In the genomic region with DNA sequence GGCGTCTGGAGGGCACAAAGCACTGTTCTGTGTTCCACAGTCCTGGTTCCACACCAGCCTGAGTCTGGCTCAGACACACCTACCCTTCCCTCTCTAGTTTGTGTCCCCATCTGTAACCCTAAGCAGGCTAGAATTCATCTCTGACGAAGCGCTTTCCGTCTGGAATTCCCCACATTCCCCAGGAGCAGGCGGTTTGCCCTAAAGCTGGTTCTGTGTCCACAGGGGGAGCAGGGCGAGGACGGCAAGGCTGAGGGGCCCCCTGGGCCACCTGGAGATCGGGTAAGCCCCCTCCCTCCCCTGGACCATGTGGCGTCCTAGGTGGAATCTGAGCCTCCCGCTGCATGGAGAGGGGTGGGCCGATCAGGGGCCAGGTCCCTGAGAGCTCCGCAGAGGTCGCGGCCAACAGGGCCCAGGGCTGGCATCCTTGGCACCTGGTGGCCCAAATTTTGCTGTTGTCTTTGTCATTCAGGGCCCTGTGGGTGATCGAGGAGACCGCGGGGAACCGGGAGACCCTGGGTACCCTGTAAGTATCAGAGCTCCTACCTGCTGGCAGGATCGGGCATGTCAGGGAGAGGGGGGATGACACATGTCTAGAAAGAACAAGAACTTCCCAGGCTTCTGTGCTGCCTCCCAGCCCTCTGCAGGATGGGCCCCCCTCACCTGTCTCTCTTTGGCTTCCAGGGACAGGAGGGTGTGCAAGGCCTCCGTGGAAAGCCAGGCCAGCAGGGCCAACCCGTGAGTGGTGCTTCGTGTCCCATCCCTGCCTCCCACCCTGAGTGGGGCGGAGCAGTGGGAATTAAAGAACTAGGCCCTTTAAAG, we compare ENCODE assay signal across 9 cellular contexts. TPM values are rescaled to one million over a fixed set of nuclear protein-coding genes. Genes with fewer than 3 reads are reported as not detected.
DNase-seq lines count a peak whose midpoint lies in the region; ATAC-seq, FAIRE-seq and TF ChIP-seq lines count a peak whose summit lies in the region.
"Had no signal": no experiment of that assay in that cellular context is flagged by ENCODE, and none has a peak within 500 bp of the region (broad histone marks: within the 10 kb centered on the region; RNA-seq: fewer than 3 reads in every experiment).

No MANE protein-coding gene starts in this region.

- H3K36me3 ChIP-seq in SK-N-SH (replicated peaks in 1 of 2; ENCODE audit: control insufficient read depth in 1 of 2, insufficient read depth in 2 of 2, low read length in 1 of 2) (peaks cover 2 to 20% of the 10 kb centered on the region in 2 experiments), left ventricle myocardium inferior (peaks cover 13% of the 10 kb centered on the region), sigmoid colon (peaks cover 0 to 11% (median 0%) of the 10 kb centered on the region in 4 donors)
- H3K36me3 ChIP-seq in effector memory CD4-positive, alpha-beta T cell (ENCODE audit: control insufficient read depth, insufficient read depth, low read length): no peaks in the 10 kb centered on the region

- no peak for TF ChIP-seq RAD21 in SK-N-SH (IDR thresholded peaks at IDR 0.05; ENCODE audit: low read length)

- WGBS in SK-N-SH (ENCODE audit: low lambda C conversion rate): 38% methylated on average over 11 of the region's 23 CpGs
- whole genome bisulfite sequencing in sigmoid colon, 2 donors: 67 to 73% methylated on average over 23 of the region's 23 CpGs

- H3K27me3 ChIP-seq in SK-N-SH (ENCODE audit: insufficient read depth) (no peaks in the 10 kb centered on the region), left ventricle myocardium inferior (ENCODE audit: low read depth) (no peaks in the 10 kb centered on the region), sigmoid colon (no peaks in the 10 kb centered on the region)
- H3K27me3 ChIP-seq in effector memory CD4-positive, alpha-beta T cell (replicated peaks; ENCODE audit: control insufficient read depth, insufficient read depth, low read length, poor library complexity, severe bottlenecking): no peaks in the 10 kb centered on the region

- TF ChIP-seq EP300 in SK-N-SH (IDR thresholded peaks at IDR 0.05; ENCODE audit: borderline replicate concordance in 1 of 2, low read depth in 1 of 2, low read length in 1 of 2): no peak; a peak in 1 of 4 replicates
- TF ChIP-seq EP300 in sigmoid colon (IDR thresholded peaks at IDR 0.05): no peak

- no peaks in the 10 kb centered on the region for H4K20me1 ChIP-seq in SK-N-SH (ENCODE audit: insufficient read depth)

- H3K79me2 ChIP-seq in SK-N-SH (ENCODE audit: insufficient read depth): no peaks in the 10 kb centered on the region

- no peak for TF ChIP-seq POLR2A in H54 (IDR thresholded peaks at IDR 0.05; ENCODE audit: low read depth, low read length)
- TF ChIP-seq POLR2A in sigmoid colon (IDR thresholded peaks at IDR 0.05): no peak

- intact Hi-C loops in left ventricle myocardium inferior (cut with micrococcal nuclease) (no loop called here), sigmoid colon (cut with DNase I) (no loop called here)

- peaks cover 4% of the 10 kb centered on the region for H3F3A ChIP-seq in SK-N-SH (replicated peaks; ENCODE audit: insufficient read depth)

- no peak overlapping the region for H3K4me3 ChIP-seq in SK-N-SH (ENCODE audit: low read depth in 2 of 2, low read length in 1 of 2)
- H3K4me3 ChIP-seq in left ventricle myocardium inferior: no peak overlapping the region
- H3K4me3 ChIP-seq in sigmoid colon: no peak overlapping the region
- H3K4me3 ChIP-seq in effector memory CD4-positive, alpha-beta T cell (ENCODE audit: insufficient read depth, low read depth, low read length, poor library complexity, severe bottlenecking): no peak overlapping the region

- CTCF ChIA-PET in SK-N-SH (lab: Yijun Ruan, JAX): interaction anchor here (0.7 to 17.8 kb wide), 18 partner anchors 10 to 551 kb away, joined by 3 to 269 read pairs (median 4); partner anchors contain the start of gene COL27A1

- H2AFZ ChIP-seq in SK-N-SH (ENCODE audit: low read depth): no peak overlapping the region

- no peak for TF ChIP-seq CTCF in SK-N-SH (IDR thresholded peaks at IDR 0.05)
- TF ChIP-seq CTCF in left ventricle myocardium inferior (IDR thresholded peaks at IDR 0.05; ENCODE audit: borderline replicate concordance): no peak
- no peak for TF ChIP-seq CTCF in sigmoid colon (IDR thresholded peaks at IDR 0.05)

- no peak for ATAC-seq in HG03460 (IDR thresholded peaks at IDR 0.05; ENCODE audit: unreplicated experiment)

- H3K4me1 ChIP-seq in SK-N-SH (ENCODE audit: control insufficient read depth in 1 of 2, insufficient read depth in 2 of 2, low read depth in 1 of 2, low read length in 1 of 2) (peaks cover 22 to 31% of the 10 kb centered on the region in 2 experiments; a peak in 3 of 4 replicates), left ventricle myocardium inferior (no peaks in the 10 kb centered on the region), sigmoid colon (peaks cover 0 to 12% (median 3%) of the 10 kb centered on the region in 4 donors)
- no peaks in the 10 kb centered on the region for H3K4me1 ChIP-seq in effector memory CD4-positive, alpha-beta T cell (ENCODE audit: control insufficient read depth, insufficient read depth, low read length, poor library complexity, severe bottlenecking)

- POLR2A ChIA-PET in SK-N-SH (lab: Yijun Ruan, JAX): no interaction called here

- H3K27ac ChIP-seq in SK-N-SH (ENCODE audit: low read depth in 2 of 2, low read length in 1 of 2) (peak overlapping the region; percentile 47 to 64), left ventricle myocardium inferior (replicated peaks) (no peak overlapping the region), sigmoid colon (no peak overlapping the region)
- H3K27ac ChIP-seq in effector memory CD4-positive, alpha-beta T cell (ENCODE audit: insufficient read depth, low read length, poor library complexity, severe bottlenecking): no peak overlapping the region

- no peaks in the 10 kb centered on the region for H3K9me3 ChIP-seq in SK-N-SH
- no peaks in the 10 kb centered on the region for H3K9me3 ChIP-seq in left ventricle myocardium inferior (replicated peaks)
- no peaks in the 10 kb centered on the region for H3K9me3 ChIP-seq in sigmoid colon
- no peaks in the 10 kb centered on the region for H3K9me3 ChIP-seq in effector memory CD4-positive, alpha-beta T cell (ENCODE audit: control insufficient read depth, low read length)

- peak; percentile 94 for FAIRE-seq in H54 (lab: Jason Lieb, UNC)

- no peak overlapping the region for H3K9ac ChIP-seq in SK-N-SH

- H3K9me2 ChIP-seq in SK-N-SH: no peaks in the 10 kb centered on the region

- DNase-seq in H54 (ENCODE audit: insufficient read length, low spot score) (peak; percentile 54), SK-N-SH (no peak), left ventricle myocardium inferior (peak; percentile 9), sigmoid colon (peak; percentile 57), SHP77 (lab: John Stamatoyannopoulos, UW) (no peak)
- no peak for DNase-seq in effector memory CD4-positive, alpha-beta T cell

- peak overlapping the region; percentile 41; the same call in 1 of the 2 replicates for H3K4me2 ChIP-seq in SK-N-SH

TF ChIP-seq in SK-N-SH, 30 proteins besides CTCF, POLR2A, EP300 and RAD21:
- 0 out of 2 replicates have a peak, but pooled peaks have one; percentile 14 for TF ChIP-seq NFIC (IDR thresholded peaks at IDR 0.05; ENCODE audit: borderline replicate concordance)
- peak; percentile 56 for TF ChIP-seq TEAD4 (IDR thresholded peaks at IDR 0.05; ENCODE audit: borderline replicate concordance, insufficient read depth)
- peak; percentile 73 for TF ChIP-seq TCF12 (IDR thresholded peaks at IDR 0.05)
- peak; percentile 75 for TF ChIP-seq MAX (IDR thresholded peaks at IDR 0.05; ENCODE audit: low read depth)
- no peak for TF ChIP-seq RCOR1 (IDR thresholded peaks at IDR 0.05; ENCODE audit: low read length)
TF ChIP-seq in SK-N-SH: peak in this region for 4.

RNA-seq across cellular contexts. Expression of gene ORM1, which starts 34.5 kb away (rescaled TPM):
- polyA plus RNA-seq in SK-N-SH (2012; rRNA removed) (not detected in 2 replicates), sigmoid colon (1 to 10 TPM in 2 of 3 donors, not detected in 1; 1.1 to 1.8 TPM)
- not detected in 2 replicates for polyA plus RNA-seq in SK-N-SH (2012; cell fraction: cytosol; rRNA removed)
- polyA plus RNA-seq in SK-N-SH (2012; cell fraction: nucleus; rRNA removed): not detected in 2 replicates
- total RNA-seq in left ventricle myocardium inferior (not detected), sigmoid colon (not detected)
- total RNA-seq: cerebellum, mononuclear cell had no signal

RNA-seq across cellular contexts. Expression of gene ORM2, which starts 41.2 kb away (rescaled TPM):
- polyA plus RNA-seq in SK-N-SH (2012; rRNA removed) (not detected in 2 replicates), sigmoid colon (under 1 TPM in 1 of 3 donors, not detected in 2; 0.38 TPM)
- polyA plus RNA-seq in SK-N-SH (2012; cell fraction: cytosol; rRNA removed): not detected in 2 replicates
- polyA plus RNA-seq in SK-N-SH (2012; cell fraction: nucleus; rRNA removed): not detected in 2 replicates
- total RNA-seq in left ventricle myocardium inferior (not detected), sigmoid colon (not detected)
- total RNA-seq: cerebellum, mononuclear cell had no signal

Comparison
In these comparisons a context has a peak if more than half of its experiments do, and no peak if none do; other contexts are left out.
1. DNase-seq: peak in H54 (single experiment), left ventricle myocardium inferior (single experiment) and sigmoid colon (single experiment); none in SK-N-SH (single experiment), effector memory CD4-positive, alpha-beta T cell (0 of 3) and SHP77 (0 of 2).
2. H3K27ac ChIP-seq: peak in SK-N-SH (2 of 2); none in left ventricle myocardium inferior (single experiment), sigmoid colon (0 of 4) and effector memory CD4-positive, alpha-beta T cell (single experiment).